ENCODE assay signal across 9 cellular contexts in the genomic region with DNA sequence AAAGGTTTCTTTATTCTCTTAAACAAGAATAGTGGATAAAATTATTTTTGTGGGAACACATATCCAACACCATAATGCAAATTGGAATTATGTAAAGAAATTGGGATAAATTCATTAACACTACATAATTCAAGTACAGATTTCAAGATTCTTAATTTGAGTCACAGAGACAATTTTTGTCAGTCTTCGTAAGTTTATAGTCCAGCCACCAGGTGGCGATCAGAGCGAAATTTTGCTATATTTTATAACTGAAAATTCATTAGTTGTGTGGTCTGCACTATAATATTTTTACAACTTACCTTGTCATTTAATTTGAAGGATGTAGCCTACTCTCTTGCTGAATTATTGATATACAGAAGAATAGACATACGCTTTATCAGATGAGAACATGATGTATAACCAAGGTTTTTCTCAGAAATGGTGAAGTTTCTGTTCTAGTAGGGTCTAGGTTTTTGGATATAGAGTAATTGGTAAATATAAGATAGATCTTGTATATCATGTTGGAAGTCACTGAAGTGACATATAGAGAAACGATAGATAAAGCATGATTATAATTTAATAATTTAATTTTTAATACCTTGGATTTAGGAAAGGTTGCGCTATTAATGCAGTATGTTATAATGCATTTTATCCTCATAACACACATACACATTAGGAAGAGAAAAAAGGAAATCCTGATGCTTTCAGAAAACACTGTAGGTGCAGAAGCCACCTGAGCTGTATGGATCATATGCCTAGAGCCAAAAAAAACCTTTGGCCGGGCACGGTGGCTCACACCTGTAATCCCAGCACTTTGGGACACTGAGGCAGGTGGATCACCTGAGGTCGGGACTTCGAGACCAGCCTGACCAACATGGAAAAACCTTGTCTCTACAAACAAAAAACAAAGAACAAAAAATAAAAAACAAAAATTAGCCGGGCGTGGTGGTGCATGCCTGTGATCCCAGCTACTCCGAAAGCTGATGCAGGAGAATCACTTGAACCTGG. TPM values are rescaled to one million over a fixed set of nuclear protein-coding genes. Genes with fewer than 3 reads are reported as not detected.
DNase-seq lines count a peak whose midpoint lies in the region; ATAC-seq and TF ChIP-seq lines count a peak whose summit lies in the region.
"Had no signal": no experiment of that assay in that cellular context is flagged by ENCODE, and none has a peak within 500 bp of the region (broad histone marks: within the 10 kb centered on the region; RNA-seq: fewer than 3 reads in every experiment).

No MANE protein-coding gene starts in this region.

- TF ChIP-seq CTCF in tibial nerve (IDR thresholded peaks at IDR 0.05) = peak; percentile 48 to 82 (median 71)

- TF ChIP-seq POLR2A in tibial nerve (IDR thresholded peaks at IDR 0.05) = no peak

- peak overlapping the region in 1 of 4 donors; percentile 44 for H3K27ac ChIP-seq in tibial nerve
- H3K27ac ChIP-seq: epithelial cell of prostate had no signal

- ATAC-seq in activated CD4-positive, CD25-positive, alpha-beta regulatory T cell treated with anti-CD3 and anti-CD28 coated beads, Interleukin-2, amount 50 U/mL, for 24 hours = no peak

- H3K36me3 ChIP-seq in tibial nerve = peaks cover 0 to 30% (median 0%) of the 10 kb centered on the region in 3 donors

- peaks cover 0 to 58% (median 12%) of the 10 kb centered on the region in 4 donors for H3K4me1 ChIP-seq in tibial nerve

- no peaks in the 10 kb centered on the region for H3K27me3 ChIP-seq in tibial nerve

- H3K9me3 ChIP-seq in tibial nerve = no peaks in the 10 kb centered on the region

- DNase-seq in activated CD4-positive, CD25-positive, alpha-beta regulatory T cell treated with anti-CD3 and anti-CD28 coated beads, Interleukin-2, amount 50 U/mL, for 72 hours = peak; percentile 34
- DNase-seq in HT1080 (ENCODE audit: low read depth) (peak; percentile 26), T-helper 1 cell (peak in 4 of 5 donors; percentile 7 to 31 (median 12)), cerebellum (ENCODE audit: low spot score) (peak; percentile 20), midbrain (lab: John Stamatoyannopoulos, UW) (peak; percentile 39), tibial nerve (ENCODE audit: low spot score in 2 of 2) (peak in 1 of 2 donors; percentile 42), HPDE6-E6E7 (ENCODE audit: extremely low spot score) (no peak)

- no peak for TF ChIP-seq EP300 in tibial nerve (IDR thresholded peaks at IDR 0.05)

- 68 to 69% methylated on average over 13 of the region's 13 CpGs for WGBS in tibial nerve, 2 donors

- H3K4me3 ChIP-seq in tibial nerve = no peak overlapping the region

RNA-seq across cellular contexts. Expression of a gene that starts 31.7 kb away (rescaled TPM):
- 2.6 and 2.7 TPM in 2 replicates for total RNA-seq in HT1080 (2014; rRNA removed; shearing (Covaris generic))
- 2.9 and 4.7 TPM in 2 replicates for polyA plus RNA-seq in HT1080 (2015; cell fraction: cytosol; rRNA removed)
- 7.9 and 8.0 TPM in 2 replicates for polyA plus RNA-seq in HT1080 (2015; cell fraction: nucleus; rRNA removed)
- 13.4 TPM for total RNA-seq in cerebellum
- total RNA-seq in tibial nerve = 100 to 1,000 TPM in 3 of 4 donors, 10 to 100 TPM in 1; 85.8 to 217 (median 128) TPM

RNA-seq across cellular contexts. Expression of a gene that starts 58.2 kb away (rescaled TPM):
- total RNA-seq in HT1080 (2014; rRNA removed; shearing (Covaris generic)) = 65.1 and 74.7 TPM in 2 replicates
- polyA plus RNA-seq in HT1080 (2015; cell fraction: cytosol; rRNA removed) = 200 and 267 TPM in 2 replicates
- 515 and 548 TPM in 2 replicates for polyA plus RNA-seq in HT1080 (2015; cell fraction: nucleus; rRNA removed)
- total RNA-seq in cerebellum = 26.2 TPM
- total RNA-seq in tibial nerve = 10 to 100 TPM; 17.2 to 27.6 (median 19.5) TPM
